In genomic region chr6:73062121-73062520, GRCh38 we compare ENCODE assay signal across 21 cellular contexts.
DNase-seq lines count a peak whose midpoint lies in the region; TF ChIP-seq lines count a peak whose summit lies in the region.
"Had no signal": no experiment of that assay in that cellular context is flagged by ENCODE, and none has a peak within 500 bp of the region (broad histone marks: within the 10 kb centered on the region; RNA-seq: fewer than 3 reads in every experiment).

No MANE protein-coding gene starts in this region.

- H3K27me3 Mint-ChIP-seq in progenitor cell of endocrine pancreas (peaks cover 2% of the 10 kb centered on the region), endothelial cell (ENCODE audit: unreplicated experiment) (no peaks in the 10 kb centered on the region)
- H3K27me3 Mint-ChIP-seq: CD4-positive, alpha-beta T cell; IgD-negative memory B cell had no signal

- H3K27ac Mint-ChIP-seq in progenitor cell of endocrine pancreas: no peak overlapping the region
- H3K27ac Mint-ChIP-seq in endothelial cell (ENCODE audit: unreplicated experiment): no peak overlapping the region
- H3K27ac Mint-ChIP-seq: CD4-positive, alpha-beta T cell; IgD-negative memory B cell had no signal

- H3K36me3 Mint-ChIP-seq in progenitor cell of endocrine pancreas (ENCODE audit: insufficient read depth) (no peaks in the 10 kb centered on the region), endothelial cell (ENCODE audit: low read depth, unreplicated experiment) (no peaks in the 10 kb centered on the region)

- H3K4me1 Mint-ChIP-seq in progenitor cell of endocrine pancreas (ENCODE audit: low read depth) (no peaks in the 10 kb centered on the region), endothelial cell (ENCODE audit: unreplicated experiment) (peaks cover 9% of the 10 kb centered on the region)

- H3K9me3 Mint-ChIP-seq in progenitor cell of endocrine pancreas (ENCODE audit: low read depth) (peaks cover 5% of the 10 kb centered on the region), endothelial cell (ENCODE audit: unreplicated experiment) (no peaks in the 10 kb centered on the region)
- H3K9me3 Mint-ChIP-seq: CD4-positive, alpha-beta T cell had no signal

- CTCF ChIA-PET in GM10248 (lab: Yijun Ruan, JAX): interaction anchor here (1.5 kb wide), 1 partner anchor 25 kb away, joined by 3 read pairs; no protein-coding TSS in a partner anchor

- DNase-seq in NCI-H526 (lab: John Stamatoyannopoulos, UW): peak; percentile 28 to 47
- no peak for DNase-seq in NCI-H526 treated with DMSO at 0.1 percent for 48 hours (lab: John Stamatoyannopoulos, UW)
- DNase-seq in NCI-H69 (lab: John Stamatoyannopoulos, UW): peak; percentile 36
- peak; percentile 33 for DNase-seq in astrocyte of the hippocampus (ENCODE audit: low read depth, low spot score)
- no peak for DNase-seq in progenitor cell of endocrine pancreas (ENCODE audit: low spot score, unreplicated experiment)
- DNase-seq in endothelial cell (ENCODE audit: low spot score): no peak
- DNase-seq in GM10248 (ENCODE audit: extremely low spot score): no peak
- DNase-seq in activated CD4-positive, alpha-beta T cell treated with anti-CD3 and anti-CD28 coated beads for 48 hours: no peak
- DNase-seq: AML-193; CD4-positive, alpha-beta T cell; DMS79; GF-D8; NCI-H1105 treated with DMSO at 0.1 percent for 48 hours; NCI-H146; NCI-H2029 treated with DMSO at 0.1 percent for 48 hours; NCI-H2171; NCI-H510A; NCI-H774; PC-9; Right ventricle myocardium superior had no signal

- no peak for TF ChIP-seq CTCF in progenitor cell of endocrine pancreas (IDR thresholded peaks at IDR 0.05; ENCODE audit: unreplicated experiment)
- no peak for TF ChIP-seq CTCF in endothelial cell (IDR thresholded peaks at IDR 0.05; ENCODE audit: unreplicated experiment)
- no peak for TF ChIP-seq CTCF in GM10248 (IDR thresholded peaks at IDR 0.05; ENCODE audit: control extremely low read depth, extremely low read depth, low read depth, missing control alignments)

- H3K4me3 Mint-ChIP-seq in progenitor cell of endocrine pancreas (ENCODE audit: low read depth) (no peak overlapping the region), endothelial cell (ENCODE audit: unreplicated experiment) (no peak overlapping the region)
- H3K4me3 Mint-ChIP-seq: CD4-positive, alpha-beta T cell; IgD-negative memory B cell had no signal

- POLR2A ChIA-PET in GM10248 (lab: Yijun Ruan, JAX): no interaction called here

Comparison
In these comparisons a context has a peak if more than half of its experiments do, and no peak if none do; other contexts are left out.
1. DNase-seq: peak in NCI-H526 (2 of 2), NCI-H69 (single experiment) and astrocyte of the hippocampus (single experiment); none in NCI-H526 treated with DMSO at 0.1 percent for 48 hours (single experiment), progenitor cell of endocrine pancreas (single experiment), endothelial cell (single experiment), GM10248 (single experiment) and activated CD4-positive, alpha-beta T cell treated with anti-CD3 and anti-CD28 coated beads for 48 hours (single experiment).